Comparison of ENCODE assay signal across 1 cellular context in genomic region chr1:25817840-25818501, GRCh38.
TF ChIP-seq lines count a peak whose summit lies in the region.

No MANE protein-coding gene starts in this region.

TF ChIP-seq in HepG2, 621 proteins besides CTCF, POLR2A, EP300 and RAD21 (continued from another document and continues in another):
- 0 out of 2 replicates have a peak, but pooled peaks have one; percentile 15 for TF ChIP-seq ZFP91 (CRISPR knock-in tag; IDR thresholded peaks at IDR 0.05; ENCODE audit: borderline replicate concordance)
- TF ChIP-seq BORCS8-MEF2B (CRISPR knock-in tag; IDR thresholded peaks at IDR 0.05) = no peak; the same call in 1 of the 2 replicates
- TF ChIP-seq ZNF136 (CRISPR knock-in tag; IDR thresholded peaks at IDR 0.05; ENCODE audit: low read depth) = no peak
- TF ChIP-seq RFX3 (CRISPR knock-in tag; IDR thresholded peaks at IDR 0.05) = no peak
- TF ChIP-seq TOPORS (CRISPR knock-in tag; IDR thresholded peaks at IDR 0.05) = no peak
- no peak for TF ChIP-seq ZNF691 (CRISPR knock-in tag; IDR thresholded peaks at IDR 0.05; ENCODE audit: borderline replicate concordance, low read depth)
- no peak for TF ChIP-seq ZNF234 (CRISPR knock-in tag; conservative IDR thresholded peaks at IDR 0.05)
- no peak for TF ChIP-seq ZNF709 (CRISPR knock-in tag; IDR thresholded peaks at IDR 0.05)
- no peak for TF ChIP-seq ZNF749 (CRISPR knock-in tag; IDR thresholded peaks at IDR 0.05; ENCODE audit: borderline replicate concordance)
- no peak for TF ChIP-seq MIXL1 (CRISPR knock-in tag; IDR thresholded peaks at IDR 0.05)
- 0 out of 2 replicates have a peak, but pooled peaks have one; percentile 57 for TF ChIP-seq KLF13 (CRISPR knock-in tag; IDR thresholded peaks at IDR 0.05)
- TF ChIP-seq MXD4 (CRISPR knock-in tag; IDR thresholded peaks at IDR 0.05) = no peak
- peak; percentile 42; the same call in 1 of the 2 replicates for TF ChIP-seq ZNF354B (CRISPR knock-in tag; IDR thresholded peaks at IDR 0.05)
- no peak for TF ChIP-seq ZNF703 (CRISPR knock-in tag; IDR thresholded peaks at IDR 0.05; ENCODE audit: borderline replicate concordance)
- no peak for TF ChIP-seq ZNF503 (CRISPR knock-in tag; IDR thresholded peaks at IDR 0.05)
- TF ChIP-seq ZNF382 (CRISPR knock-in tag; IDR thresholded peaks at IDR 0.05; ENCODE audit: borderline replicate concordance) = no peak
- TF ChIP-seq SRSF4 (IDR thresholded peaks at IDR 0.05; ENCODE audit: low read depth, low read length, poor library complexity, severe bottlenecking) = no peak
- no peak for TF ChIP-seq MAX (IDR thresholded peaks at IDR 0.05)
- TF ChIP-seq TGIF2 (CRISPR knock-in tag; IDR thresholded peaks at IDR 0.05) = no peak
- no peak for TF ChIP-seq ZBTB3 (CRISPR knock-in tag; IDR thresholded peaks at IDR 0.05; ENCODE audit: borderline replicate concordance, low read depth)
- TF ChIP-seq SIN3B (IDR thresholded peaks at IDR 0.05; ENCODE audit: low read length) = no peak
- no peak for TF ChIP-seq ZNF768 (CRISPR knock-in tag; IDR thresholded peaks at IDR 0.05)
- no peak for TF ChIP-seq ZC3H13 (CRISPR knock-in tag; IDR thresholded peaks at IDR 0.05)
- TF ChIP-seq PBX2 (CRISPR knock-in tag; IDR thresholded peaks at IDR 0.05) = 0 out of 2 replicates have a peak, but pooled peaks have one; percentile 30
- TF ChIP-seq ZSCAN5A (CRISPR knock-in tag; IDR thresholded peaks at IDR 0.05; ENCODE audit: borderline replicate concordance) = no peak
- no peak for TF ChIP-seq STAT6 (CRISPR knock-in tag; IDR thresholded peaks at IDR 0.05; ENCODE audit: borderline replicate concordance)
- TF ChIP-seq YEATS4 (CRISPR knock-in tag; IDR thresholded peaks at IDR 0.05; ENCODE audit: borderline replicate concordance) = no peak
- TF ChIP-seq RORA (CRISPR knock-in tag; IDR thresholded peaks at IDR 0.05) = no peak
- TF ChIP-seq GABPB1 (CRISPR knock-in tag; IDR thresholded peaks at IDR 0.05) = 0 out of 2 replicates have a peak, but pooled peaks have one; percentile 23
- no peak for TF ChIP-seq MAFF (IDR thresholded peaks at IDR 0.05; ENCODE audit: low read depth, low read length)
- no peak for TF ChIP-seq SMAD9 (CRISPR knock-in tag; IDR thresholded peaks at IDR 0.05)
- TF ChIP-seq ZNF597 (CRISPR knock-in tag; IDR thresholded peaks at IDR 0.05) = no peak
- TF ChIP-seq ZNF784 (CRISPR knock-in tag; IDR thresholded peaks at IDR 0.05; ENCODE audit: borderline replicate concordance) = no peak
- no peak for TF ChIP-seq RFXAP (CRISPR knock-in tag; IDR thresholded peaks at IDR 0.05; ENCODE audit: borderline replicate concordance)
- no peak for TF ChIP-seq ZMAT5 (CRISPR knock-in tag; IDR thresholded peaks at IDR 0.05; ENCODE audit: borderline replicate concordance, low read depth)
- no peak for TF ChIP-seq ZNF383 (CRISPR knock-in tag; IDR thresholded peaks at IDR 0.05; ENCODE audit: borderline replicate concordance)
- TF ChIP-seq ZNF121 (CRISPR knock-in tag; IDR thresholded peaks at IDR 0.05) = no peak
- TF ChIP-seq USF2 (IDR thresholded peaks at IDR 0.05; ENCODE audit: low read depth, low read length) = no peak
- TF ChIP-seq USF2 (CRISPR knock-in tag; IDR thresholded peaks at IDR 0.05; ENCODE audit: borderline replicate concordance) = no peak
- 0 out of 2 replicates have a peak, but pooled peaks have one; percentile 47 for TF ChIP-seq ZNF619 (CRISPR knock-in tag; IDR thresholded peaks at IDR 0.05)
- no peak for TF ChIP-seq ATRX (CRISPR knock-in tag; IDR thresholded peaks at IDR 0.05; ENCODE audit: borderline replicate concordance)
- no peak for TF ChIP-seq ARNT (IDR thresholded peaks at IDR 0.05)
- TF ChIP-seq ZNF343 (CRISPR knock-in tag; IDR thresholded peaks at IDR 0.05) = no peak
- TF ChIP-seq SNAPC4 (CRISPR knock-in tag; IDR thresholded peaks at IDR 0.05) = no peak
- TF ChIP-seq ZFP37 (CRISPR knock-in tag; IDR thresholded peaks at IDR 0.05; ENCODE audit: borderline replicate concordance) = no peak
